ENCODE assay signal across 1 cellular context in the genomic region with DNA sequence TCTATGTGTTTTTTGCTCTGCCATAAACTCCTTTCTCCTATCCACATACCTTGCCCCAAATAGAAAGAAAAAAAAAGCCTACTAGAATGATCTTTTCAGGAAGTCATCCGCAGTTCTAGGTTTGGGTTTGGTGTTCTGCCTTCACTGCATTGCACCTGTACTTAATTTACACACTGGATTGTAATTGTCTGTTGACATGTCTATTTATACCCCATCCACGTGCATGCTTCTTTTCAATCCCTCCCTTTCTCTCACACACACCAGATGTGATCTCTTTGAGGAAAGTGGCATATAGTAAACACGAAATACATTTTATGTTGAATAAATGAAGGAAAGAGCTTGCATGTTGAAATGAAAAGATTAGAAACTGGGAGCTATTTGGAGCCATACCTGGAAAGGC.
TF ChIP-seq lines count a peak whose summit lies in the region.

No MANE protein-coding gene starts in this region.

TF ChIP-seq in GM23338, 12 proteins besides CTCF, POLR2A, EP300 and RAD21 (continued from another document):
- TF ChIP-seq, protein P1, sequence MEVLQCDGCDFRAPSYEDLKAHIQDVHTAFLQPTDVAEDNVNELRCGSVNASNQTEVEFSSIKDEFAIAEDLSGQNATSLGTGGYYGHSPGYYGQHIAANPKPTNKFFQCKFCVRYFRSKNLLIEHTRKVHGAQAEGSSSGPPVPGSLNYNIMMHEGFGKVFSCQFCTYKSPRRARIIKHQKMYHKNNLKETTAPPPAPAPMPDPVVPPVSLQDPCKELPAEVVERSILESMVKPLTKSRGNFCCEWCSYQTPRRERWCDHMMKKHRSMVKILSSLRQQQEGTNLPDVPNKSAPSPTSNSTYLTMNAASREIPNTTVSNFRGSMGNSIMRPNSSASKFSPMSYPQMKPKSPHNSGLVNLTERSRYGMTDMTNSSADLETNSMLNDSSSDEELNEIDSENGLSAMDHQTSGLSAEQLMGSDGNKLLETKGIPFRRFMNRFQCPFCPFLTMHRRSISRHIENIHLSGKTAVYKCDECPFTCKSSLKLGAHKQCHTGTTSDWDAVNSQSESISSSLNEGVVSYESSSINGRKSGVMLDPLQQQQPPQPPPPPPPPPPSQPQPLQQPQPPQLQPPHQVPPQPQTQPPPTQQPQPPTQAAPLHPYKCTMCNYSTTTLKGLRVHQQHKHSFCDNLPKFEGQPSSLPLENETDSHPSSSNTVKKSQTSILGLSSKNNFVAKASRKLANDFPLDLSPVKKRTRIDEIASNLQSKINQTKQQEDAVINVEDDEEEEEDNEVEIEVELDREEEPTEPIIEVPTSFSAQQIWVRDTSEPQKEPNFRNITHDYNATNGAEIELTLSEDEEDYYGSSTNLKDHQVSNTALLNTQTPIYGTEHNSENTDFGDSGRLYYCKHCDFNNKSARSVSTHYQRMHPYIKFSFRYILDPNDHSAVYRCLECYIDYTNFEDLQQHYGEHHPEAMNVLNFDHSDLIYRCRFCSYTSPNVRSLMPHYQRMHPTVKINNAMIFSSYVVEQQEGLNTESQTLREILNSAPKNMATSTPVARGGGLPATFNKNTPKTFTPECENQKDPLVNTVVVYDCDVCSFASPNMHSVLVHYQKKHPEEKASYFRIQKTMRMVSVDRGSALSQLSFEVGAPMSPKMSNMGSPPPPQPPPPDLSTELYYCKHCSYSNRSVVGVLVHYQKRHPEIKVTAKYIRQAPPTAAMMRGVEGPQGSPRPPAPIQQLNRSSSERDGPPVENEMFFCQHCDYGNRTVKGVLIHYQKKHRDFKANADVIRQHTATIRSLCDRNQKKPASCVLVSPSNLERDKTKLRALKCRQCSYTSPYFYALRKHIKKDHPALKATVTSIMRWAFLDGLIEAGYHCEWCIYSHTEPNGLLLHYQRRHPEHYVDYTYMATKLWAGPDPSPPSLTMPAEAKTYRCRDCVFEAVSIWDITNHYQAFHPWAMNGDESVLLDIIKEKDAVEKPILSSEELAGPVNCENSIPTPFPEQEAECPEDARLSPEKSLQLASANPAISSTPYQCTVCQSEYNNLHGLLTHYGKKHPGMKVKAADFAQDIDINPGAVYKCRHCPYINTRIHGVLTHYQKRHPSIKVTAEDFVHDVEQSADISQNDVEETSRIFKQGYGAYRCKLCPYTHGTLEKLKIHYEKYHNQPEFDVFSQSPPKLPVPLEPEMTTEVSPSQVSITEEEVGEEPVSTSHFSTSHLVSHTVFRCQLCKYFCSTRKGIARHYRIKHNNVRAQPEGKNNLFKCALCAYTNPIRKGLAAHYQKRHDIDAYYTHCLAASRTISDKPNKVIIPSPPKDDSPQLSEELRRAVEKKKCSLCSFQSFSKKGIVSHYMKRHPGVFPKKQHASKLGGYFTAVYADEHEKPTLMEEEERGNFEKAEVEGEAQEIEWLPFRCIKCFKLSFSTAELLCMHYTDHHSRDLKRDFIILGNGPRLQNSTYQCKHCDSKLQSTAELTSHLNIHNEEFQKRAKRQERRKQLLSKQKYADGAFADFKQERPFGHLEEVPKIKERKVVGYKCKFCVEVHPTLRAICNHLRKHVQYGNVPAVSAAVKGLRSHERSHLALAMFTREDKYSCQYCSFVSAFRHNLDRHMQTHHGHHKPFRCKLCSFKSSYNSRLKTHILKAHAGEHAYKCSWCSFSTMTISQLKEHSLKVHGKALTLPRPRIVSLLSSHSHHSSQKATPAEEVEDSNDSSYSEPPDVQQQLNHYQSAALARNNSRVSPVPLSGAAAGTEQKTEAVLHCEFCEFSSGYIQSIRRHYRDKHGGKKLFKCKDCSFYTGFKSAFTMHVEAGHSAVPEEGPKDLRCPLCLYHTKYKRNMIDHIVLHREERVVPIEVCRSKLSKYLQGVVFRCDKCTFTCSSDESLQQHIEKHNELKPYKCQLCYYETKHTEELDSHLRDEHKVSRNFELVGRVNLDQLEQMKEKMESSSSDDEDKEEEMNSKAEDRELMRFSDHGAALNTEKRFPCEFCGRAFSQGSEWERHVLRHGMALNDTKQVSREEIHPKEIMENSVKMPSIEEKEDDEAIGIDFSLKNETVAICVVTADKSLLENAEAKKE (CRISPR knock-in tag; IDR thresholded peaks at IDR 0.05) = no peak
- TF ChIP-seq, protein P2, sequence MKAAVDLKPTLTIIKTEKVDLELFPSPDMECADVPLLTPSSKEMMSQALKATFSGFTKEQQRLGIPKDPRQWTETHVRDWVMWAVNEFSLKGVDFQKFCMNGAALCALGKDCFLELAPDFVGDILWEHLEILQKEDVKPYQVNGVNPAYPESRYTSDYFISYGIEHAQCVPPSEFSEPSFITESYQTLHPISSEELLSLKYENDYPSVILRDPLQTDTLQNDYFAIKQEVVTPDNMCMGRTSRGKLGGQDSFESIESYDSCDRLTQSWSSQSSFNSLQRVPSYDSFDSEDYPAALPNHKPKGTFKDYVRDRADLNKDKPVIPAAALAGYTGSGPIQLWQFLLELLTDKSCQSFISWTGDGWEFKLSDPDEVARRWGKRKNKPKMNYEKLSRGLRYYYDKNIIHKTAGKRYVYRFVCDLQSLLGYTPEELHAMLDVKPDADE (IDR thresholded peaks at IDR 0.05) = no peak
